In genomic region chr12:93570552-93571359, GRCh38 we compare ENCODE assay signal across 1 cellular context.
TF ChIP-seq lines count a peak whose summit lies in the region.

No MANE protein-coding gene starts in this region.

TF ChIP-seq in SK-N-SH treated with all-trans-retinoic acid at 6 μM for 48 hours, 23 proteins besides CTCF, POLR2A, EP300 and RAD21 (continued from another document):
- TF ChIP-seq, protein P1, sequence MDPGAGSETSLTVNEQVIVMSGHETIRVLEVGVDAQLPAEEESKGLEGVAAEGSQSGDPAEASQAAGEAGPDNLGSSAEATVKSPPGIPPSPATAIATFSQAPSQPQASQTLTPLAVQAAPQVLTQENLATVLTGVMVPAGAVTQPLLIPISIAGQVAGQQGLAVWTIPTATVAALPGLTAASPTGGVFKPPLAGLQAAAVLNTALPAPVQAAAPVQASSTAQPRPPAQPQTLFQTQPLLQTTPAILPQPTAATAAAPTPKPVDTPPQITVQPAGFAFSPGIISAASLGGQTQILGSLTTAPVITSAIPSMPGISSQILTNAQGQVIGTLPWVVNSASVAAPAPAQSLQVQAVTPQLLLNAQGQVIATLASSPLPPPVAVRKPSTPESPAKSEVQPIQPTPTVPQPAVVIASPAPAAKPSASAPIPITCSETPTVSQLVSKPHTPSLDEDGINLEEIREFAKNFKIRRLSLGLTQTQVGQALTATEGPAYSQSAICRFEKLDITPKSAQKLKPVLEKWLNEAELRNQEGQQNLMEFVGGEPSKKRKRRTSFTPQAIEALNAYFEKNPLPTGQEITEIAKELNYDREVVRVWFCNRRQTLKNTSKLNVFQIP (CRISPR knock-in tag; IDR thresholded peaks at IDR 0.05; ENCODE audit: borderline replicate concordance, low read depth): no peak
- TF ChIP-seq ZC3H10 (CRISPR knock-in tag; IDR thresholded peaks at IDR 0.05): no peak
- TF ChIP-seq SNAI2 (CRISPR knock-in tag; IDR thresholded peaks at IDR 0.05): no peak
- no peak for TF ChIP-seq PATZ1 (CRISPR knock-in tag; IDR thresholded peaks at IDR 0.05; ENCODE audit: borderline replicate concordance)
